In the genomic region with DNA sequence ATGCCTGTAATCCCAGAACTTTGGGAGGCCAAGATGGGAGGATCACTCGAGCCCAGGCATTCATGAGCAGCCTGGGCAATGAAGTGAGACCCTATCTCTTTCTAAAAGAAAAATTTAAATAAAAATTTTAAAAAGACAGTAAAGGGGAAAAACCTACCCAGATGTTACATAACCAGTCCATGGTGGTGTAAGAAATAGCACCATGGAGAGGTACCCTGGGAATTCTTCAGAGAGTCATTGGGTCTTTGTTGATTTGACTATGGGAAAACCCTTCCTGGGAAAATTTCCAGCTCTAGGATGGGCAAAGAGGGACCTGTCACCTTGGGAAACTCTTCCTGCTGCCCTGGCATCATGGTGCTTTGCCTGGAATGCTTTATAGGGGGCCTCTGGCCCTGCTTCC, we compare ENCODE assay signal across 23 cellular contexts. TPM values are rescaled to one million over a fixed set of nuclear protein-coding genes. Genes with fewer than 3 reads are reported as not detected.
"Had no signal": no experiment of that assay in that cellular context is flagged by ENCODE, and none has a peak within 500 bp of the region (broad histone marks: within the 10 kb centered on the region; RNA-seq: fewer than 3 reads in every experiment).

No MANE protein-coding gene starts in this region.

- H3K27me3 ChIP-seq: MG63 had no signal

- H3K36me3 ChIP-seq: MG63 had no signal

- H3K27ac ChIP-seq: HL-60, RWPE1 had no signal

- H3K9me3 ChIP-seq: MG63 had no signal

- DNase-seq: Karpas-422, KG1, MG63, NCI-H1092, NCI-H1436, NCI-H187, NCI-H2029, NCI-H2081 treated with DMSO at 0.1 percent for 48 hours, NCI-H2171, NCI-H226, NCI-H446, NCI-H510A, NCI-H524 treated with DMSO at 0.1 percent for 48 hours, NCI-H69, NCI-H774, PC-3, SHP77 had no signal

- FAIRE-seq: HTR-8/SVneo had no signal

- H3K4me3 ChIP-seq: MG63 had no signal

- ATAC-seq: Panc1, PC-3 had no signal

RNA-seq across cellular contexts. Expression of a gene that starts 26.1 kb away (rescaled TPM):
- total RNA-seq: OCI-LY7, PC-3, SK-MEL-5 had no signal
